ENCODE assay signal across 11 cellular contexts in genomic region chr5:139462582-139463276, GRCh38. TPM values are rescaled to one million over a fixed set of nuclear protein-coding genes. Genes with fewer than 3 reads are reported as not detected.
DNase-seq lines count a peak whose midpoint lies in the region; ATAC-seq and TF ChIP-seq lines count a peak whose summit lies in the region.
"Had no signal": no experiment of that assay in that cellular context is flagged by ENCODE, and none has a peak within 500 bp of the region (broad histone marks: within the 10 kb centered on the region; RNA-seq: fewer than 3 reads in every experiment).

ECSCR (minus strand) TSS chr5:139462743; CDS start chr5:139462670, 73 bp downstream.

- peaks cover 13% of the 10 kb centered on the region for H3K27me3 Mint-ChIP-seq in activated CD8-positive, alpha-beta T cell treated with anti-CD3 and anti-CD28 coated beads, Interleukin-2, amount 10 ng/mL, durations not matched to agents 7 days and 5 days (ENCODE audit: low read depth)
- no peaks in the 10 kb centered on the region for H3K27me3 Mint-ChIP-seq in activated CD8-positive, alpha-beta T cell treated with anti-CD3 and anti-CD28 coated beads for 36 hours
- H3K27me3 Mint-ChIP-seq in endothelial cell (ENCODE audit: unreplicated experiment) = peaks cover 10% of the 10 kb centered on the region

- H3K27me3 ChIP-seq in upper lobe of right lung = no peaks in the 10 kb centered on the region

- H3K27ac Mint-ChIP-seq in activated CD8-positive, alpha-beta T cell treated with anti-CD3 and anti-CD28 coated beads, Interleukin-2, amount 10 ng/mL, durations not matched to agents 7 days and 5 days = peak within 1 kb of the TSS; percentile 25
- no peak within 1 kb of the TSS for H3K27ac Mint-ChIP-seq in activated CD8-positive, alpha-beta T cell treated with anti-CD3 and anti-CD28 coated beads for 36 hours
- peak within 1 kb of the TSS; percentile 98 for H3K27ac Mint-ChIP-seq in endothelial cell (ENCODE audit: unreplicated experiment)

- intact Hi-C loops in activated CD8-positive, alpha-beta T cell treated with anti-CD3 and anti-CD28 coated beads for 36 hours (cut with micrococcal nuclease) = no loop called here
- intact Hi-C loops in upper lobe of right lung (cut with DNase I) = no loop called here

- WGBS in mesodermal cell (ENCODE audit: insufficient coverage in 2 of 2), 2 experiments = 65 to 67% methylated on average over 7 to 8 of the region's 10 CpGs

- POLR2A ChIA-PET in activated CD8-positive, alpha-beta T cell treated with anti-CD3 and anti-CD28 coated beads, Interleukin-2, amount 10 ng/mL, durations not matched to agents 7 days and 5 days (lab: Charles Lee) = interaction anchor here (0.9 kb wide), 1 partner anchor 14 kb away, joined by 4 read pairs; no protein-coding TSS in a partner anchor
- POLR2A ChIA-PET in activated CD8-positive, alpha-beta T cell treated with anti-CD3 and anti-CD28 coated beads for 36 hours (lab: Charles Lee) = interaction anchor here (1.4 kb wide), 1 partner anchor 20 kb away, joined by 4 read pairs; the partner anchor contains the start of gene STING1

- CTCF ChIA-PET in activated CD8-positive, alpha-beta T cell treated with anti-CD3 and anti-CD28 coated beads, Interleukin-2, amount 10 ng/mL, durations not matched to agents 7 days and 5 days (lab: Charles Lee) = interaction anchor here (0.9 to 1.4 kb wide), 3 partner anchors 40 to 51 kb away, joined by 3 to 9 read pairs (median 4); no protein-coding TSS in a partner anchor
- CTCF ChIA-PET in activated CD8-positive, alpha-beta T cell treated with anti-CD3 and anti-CD28 coated beads for 36 hours (lab: Charles Lee) = interaction anchor here (1.0 kb wide), 1 partner anchor 24 kb away, joined by 3 read pairs; the partner anchor contains the start of gene DNAJC18

- no peak within 1 kb of the TSS for H3K4me3 Mint-ChIP-seq in activated CD8-positive, alpha-beta T cell treated with anti-CD3 and anti-CD28 coated beads, Interleukin-2, amount 10 ng/mL, durations not matched to agents 7 days and 5 days
- no peak within 1 kb of the TSS for H3K4me3 Mint-ChIP-seq in activated CD8-positive, alpha-beta T cell treated with anti-CD3 and anti-CD28 coated beads for 36 hours
- peak within 1 kb of the TSS; percentile 94 for H3K4me3 Mint-ChIP-seq in endothelial cell (ENCODE audit: unreplicated experiment)

- H3K36me3 ChIP-seq in mesodermal cell (ENCODE audit: control insufficient read depth, insufficient read depth, low read length) (no peaks in the 10 kb centered on the region), upper lobe of right lung (no peaks in the 10 kb centered on the region)

- DNase-seq in activated CD8-positive, alpha-beta T cell treated with anti-CD3 and anti-CD28 coated beads, Interleukin-2, amount 10 ng/mL, durations not matched to agents 7 days and 5 days = no peak
- DNase-seq in activated CD8-positive, alpha-beta T cell treated with anti-CD3 and anti-CD28 coated beads for 36 hours = no peak
- DNase-seq in endothelial cell (ENCODE audit: low spot score) (peak; percentile 65), upper lobe of right lung (no peak), AG08396 (ENCODE audit: low spot score) (no peak)
- DNase-seq: ACHN; activated T-cell treated with anti-CD3 and anti-CD28 coated beads, Interleukin-2, amount 50 U/mL, for 48 hours; NCI-H82 had no signal

- H3K9me3 ChIP-seq in mesodermal cell (ENCODE audit: control insufficient read depth, low read length) = no peaks in the 10 kb centered on the region
- H3K9me3 ChIP-seq in upper lobe of right lung = no peaks in the 10 kb centered on the region

- TF ChIP-seq CTCF in activated CD8-positive, alpha-beta T cell treated with anti-CD3 and anti-CD28 coated beads for 36 hours (IDR thresholded peaks at IDR 0.05) = no peak
- no peak for TF ChIP-seq CTCF in endothelial cell (IDR thresholded peaks at IDR 0.05; ENCODE audit: unreplicated experiment)
- TF ChIP-seq CTCF in upper lobe of right lung (IDR thresholded peaks at IDR 0.05) = no peak

- peaks cover 34% of the 10 kb centered on the region for H3K4me1 Mint-ChIP-seq in activated CD8-positive, alpha-beta T cell treated with anti-CD3 and anti-CD28 coated beads, Interleukin-2, amount 10 ng/mL, durations not matched to agents 7 days and 5 days (ENCODE audit: low read depth)
- peaks cover 22% of the 10 kb centered on the region for H3K4me1 Mint-ChIP-seq in activated CD8-positive, alpha-beta T cell treated with anti-CD3 and anti-CD28 coated beads for 36 hours (ENCODE audit: low read depth)
- peaks cover 33% of the 10 kb centered on the region for H3K4me1 Mint-ChIP-seq in endothelial cell (ENCODE audit: unreplicated experiment)

- no peaks in the 10 kb centered on the region for H3K36me3 Mint-ChIP-seq in activated CD8-positive, alpha-beta T cell treated with anti-CD3 and anti-CD28 coated beads, Interleukin-2, amount 10 ng/mL, durations not matched to agents 7 days and 5 days (ENCODE audit: low read depth)
- H3K36me3 Mint-ChIP-seq in activated CD8-positive, alpha-beta T cell treated with anti-CD3 and anti-CD28 coated beads for 36 hours (ENCODE audit: low read depth) = no peaks in the 10 kb centered on the region
- H3K36me3 Mint-ChIP-seq in endothelial cell (ENCODE audit: low read depth, unreplicated experiment) = peaks cover 10% of the 10 kb centered on the region

- H3K4me1 ChIP-seq in mesodermal cell (ENCODE audit: control insufficient read depth, insufficient read depth, low read length, poor library complexity, severe bottlenecking) (peaks cover 34% of the 10 kb centered on the region), upper lobe of right lung (peaks cover 14% of the 10 kb centered on the region)

- peak within 1 kb of the TSS; percentile 14 for H3K4me3 ChIP-seq in mesodermal cell (ENCODE audit: extremely low read depth, insufficient read depth, low read length, poor library complexity, severe bottlenecking)
- peak within 1 kb of the TSS; percentile 45 for H3K4me3 ChIP-seq in upper lobe of right lung

- ATAC-seq in activated CD8-positive, alpha-beta T cell treated with anti-CD3 and anti-CD28 coated beads, Interleukin-2, amount 10 ng/mL, durations not matched to agents 7 days and 5 days = no peak
- ATAC-seq in activated CD8-positive, alpha-beta T cell treated with anti-CD3 and anti-CD28 coated beads for 36 hours = no peak
- ATAC-seq in upper lobe of right lung = peak; percentile 37
- no peak for ATAC-seq in HG03342 (IDR thresholded peaks at IDR 0.05; ENCODE audit: unreplicated experiment)
- no peak for ATAC-seq in GM19324 (IDR thresholded peaks at IDR 0.05; ENCODE audit: low FRiP score, unreplicated experiment)

- H3K27ac ChIP-seq in mesodermal cell (ENCODE audit: low read depth, low read length, severe bottlenecking) = peak within 1 kb of the TSS; percentile 51
- peak within 1 kb of the TSS; percentile 77 for H3K27ac ChIP-seq in upper lobe of right lung

- H3K9me3 Mint-ChIP-seq in activated CD8-positive, alpha-beta T cell treated with anti-CD3 and anti-CD28 coated beads, Interleukin-2, amount 10 ng/mL, durations not matched to agents 7 days and 5 days (ENCODE audit: insufficient read depth) = no peaks in the 10 kb centered on the region
- no peaks in the 10 kb centered on the region for H3K9me3 Mint-ChIP-seq in activated CD8-positive, alpha-beta T cell treated with anti-CD3 and anti-CD28 coated beads for 36 hours
- no peaks in the 10 kb centered on the region for H3K9me3 Mint-ChIP-seq in endothelial cell (ENCODE audit: unreplicated experiment)

RNA-seq across cellular contexts. Expression of gene ECSCR, which starts in this region (rescaled TPM):
- total RNA-seq in activated CD8-positive, alpha-beta T cell treated with anti-CD3 and anti-CD28 coated beads, Interleukin-2, amount 10 ng/mL, durations not matched to agents 7 days and 5 days = not detected
- total RNA-seq in activated CD8-positive, alpha-beta T cell treated with anti-CD3 and anti-CD28 coated beads for 36 hours = under 1 TPM in 1 of 2 experiments, not detected in 1; 0.25 TPM
- total RNA-seq in endothelial cell (ENCODE audit: unreplicated experiment) (565 TPM), upper lobe of right lung (47.2 TPM)
- polyA plus RNA-seq in mesodermal cell (2013, experiment 1 of 2) = 74.5 TPM
- 41.8 TPM for polyA plus RNA-seq in mesodermal cell (2013, experiment 2 of 2)

Comparison
In these comparisons a context has a peak if more than half of its experiments do, and no peak if none do; other contexts are left out.
1. RNA of gene ECSCR (total RNA-seq): 565 TPM in endothelial cell (single experiment) and 47.2 TPM in upper lobe of right lung (single experiment); 0.25 TPM in activated CD8-positive, alpha-beta T cell treated with anti-CD3 and anti-CD28 coated beads for 36 hours and not detected in activated CD8-positive, alpha-beta T cell treated with anti-CD3 and anti-CD28 coated beads, Interleukin-2, amount 10 ng/mL, durations not matched to agents 7 days and 5 days; every median in the first group is over 10 times any median in the second.
2. RNA of gene ECSCR (total RNA-seq): 565 TPM in endothelial cell (single experiment); 47.2 TPM in upper lobe of right lung (single experiment); every median in the first group is over 10 times any median in the second.